ENCODE assay signal across 8 cellular contexts in the genomic region with DNA sequence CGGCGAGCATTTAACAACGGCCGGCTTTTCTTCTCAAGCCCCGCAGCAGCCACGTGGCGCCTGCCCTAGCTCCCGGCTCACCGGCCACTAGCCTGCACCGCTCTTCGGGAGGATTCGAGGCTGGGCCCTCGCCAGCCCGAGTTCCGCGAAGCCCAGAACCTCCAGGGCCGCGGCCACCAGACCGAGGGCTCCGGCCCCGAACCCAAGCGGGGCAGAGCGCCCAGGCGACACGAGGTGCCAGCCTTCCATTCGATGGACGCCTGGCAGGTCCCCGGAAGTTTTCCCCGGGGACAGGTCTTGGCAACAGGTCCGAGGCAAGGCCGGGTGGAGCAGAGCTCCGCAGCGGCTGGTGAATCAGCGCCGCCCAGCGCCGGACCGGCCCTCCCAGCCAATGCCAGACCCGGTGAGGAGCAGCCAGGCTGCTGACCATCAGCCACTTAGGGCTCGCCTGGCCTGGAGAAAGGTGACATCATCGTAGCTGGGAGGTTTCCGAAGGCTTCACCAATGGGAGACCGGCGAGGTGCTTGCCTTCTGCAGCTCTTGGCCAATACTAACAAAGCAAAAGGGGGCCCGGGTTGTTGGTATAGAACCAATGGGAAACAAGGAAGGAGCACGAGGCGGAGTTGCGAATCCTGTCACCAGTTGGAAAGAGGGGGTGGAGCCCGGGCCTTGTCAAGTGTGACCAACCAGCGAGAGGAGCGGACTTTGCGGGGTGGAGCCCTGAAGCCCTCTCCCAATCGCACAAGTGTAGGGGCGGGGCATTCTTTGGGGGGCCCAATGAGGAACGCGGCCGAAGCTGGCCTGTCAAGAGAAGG. TPM values are rescaled to one million over a fixed set of nuclear protein-coding genes. Genes with fewer than 3 reads are reported as not detected.
DNase-seq lines count a peak whose midpoint lies in the region; ATAC-seq and TF ChIP-seq lines count a peak whose summit lies in the region.

No MANE protein-coding gene starts in this region.

- peak; percentile 90 for ATAC-seq in HG02571 (IDR thresholded peaks at IDR 0.05; ENCODE audit: unreplicated experiment)
- ATAC-seq in omental fat pad (ENCODE audit: low FRiP score): peak; percentile 97
- peak; percentile 96 for ATAC-seq in thoracic aorta (ENCODE audit: insufficient number of reproducible peaks, low FRiP score, low read depth)

- DNase-seq in GM10248 (ENCODE audit: extremely low spot score) (peak; percentile 98), NCI-H1048 (lab: John Stamatoyannopoulos, UW) (peak; percentile 99), SK-N-SH (peak; percentile 97), glomerular visceral epithelial cell (ENCODE audit: extremely low spot score) (peak; percentile 100), omental fat pad (ENCODE audit: low spot score) (peak; percentile 98), thoracic aorta (ENCODE audit: low spot score) (peak; percentile 100)

- H3K9ac ChIP-seq in SK-N-SH: peak overlapping the region; percentile 84

- H3K27ac ChIP-seq in SK-N-SH (ENCODE audit: low read depth in 2 of 2, low read length in 1 of 2): peak overlapping the region; percentile 88 to 93
- peak overlapping the region; percentile 93 to 94 for H3K27ac ChIP-seq in thoracic aorta

- H3K4me3 ChIP-seq in SK-N-SH (ENCODE audit: low read depth in 2 of 2, low read length in 1 of 2) (peak overlapping the region; percentile 86 to 94), thoracic aorta (peak overlapping the region; percentile 98)

- H3F3A ChIP-seq in SK-N-SH (replicated peaks; ENCODE audit: insufficient read depth): peaks cover 39% of the 10 kb centered on the region

- peak overlapping the region; percentile 61 for H2AFZ ChIP-seq in SK-N-SH (ENCODE audit: low read depth)

- CTCF ChIA-PET in GM10248 (lab: Yijun Ruan, JAX): interaction anchor here (0.7 to 6.0 kb wide), 25 partner anchors 9 to 387 kb away, joined by 3 to 68 read pairs (median 4); a partner anchor contains a TSS
- CTCF ChIA-PET in SK-N-SH (lab: Yijun Ruan, JAX): interaction anchor here (0.6 to 7.2 kb wide), 13 partner anchors 20 to 387 kb away, joined by 3 to 74 read pairs (median 4); a partner anchor contains a TSS

- H3K36me3 Mint-ChIP-seq in activated naive CD8-positive, alpha-beta T cell: peaks cover 3% of the 10 kb centered on the region

- H3K27me3 ChIP-seq in SK-N-SH (ENCODE audit: insufficient read depth): no peaks in the 10 kb centered on the region
- H3K27me3 ChIP-seq in thoracic aorta (replicated peaks; ENCODE audit: insufficient read depth): no peaks in the 10 kb centered on the region

- peak; percentile 38; the same call in 1 of the 2 replicates for TF ChIP-seq RAD21 in SK-N-SH (IDR thresholded peaks at IDR 0.05; ENCODE audit: low read length)

- 0% methylated on average over 13 of the region's 57 CpGs for WGBS in SK-N-SH (ENCODE audit: low lambda C conversion rate)

- POLR2A ChIA-PET in GM10248 (lab: Yijun Ruan, JAX) (interaction anchor here (0.6 to 2.5 kb wide), 27 partner anchors 9 to 1417 kb away, joined by 3 to 23 read pairs (median 5); a partner anchor contains a TSS), SK-N-SH (lab: Yijun Ruan, JAX) (interaction anchor here (0.7 to 2.7 kb wide), 17 partner anchors 20 to 387 kb away, joined by 3 to 38 read pairs (median 10); a partner anchor contains a TSS)

- peak overlapping the region; percentile 91 for H3K27ac Mint-ChIP-seq in activated naive CD8-positive, alpha-beta T cell

- H3K4me1 ChIP-seq in SK-N-SH (ENCODE audit: control insufficient read depth in 1 of 2, insufficient read depth in 2 of 2, low read depth in 1 of 2, low read length in 1 of 2): peaks cover 2 to 7% of the 10 kb centered on the region in 2 experiments; a peak in 3 of 4 replicates
- peaks cover 26 to 41% of the 10 kb centered on the region in 2 donors for H3K4me1 ChIP-seq in thoracic aorta (ENCODE audit: control insufficient read depth in 1 of 2, low read depth in 2 of 2)

- TF ChIP-seq EP300 in SK-N-SH (IDR thresholded peaks at IDR 0.05; ENCODE audit: borderline replicate concordance in 1 of 2, low read depth in 1 of 2, low read length in 1 of 2): no peak

- peaks cover 10% of the 10 kb centered on the region; the same call in 1 of the 2 replicates for H3K79me2 ChIP-seq in SK-N-SH (ENCODE audit: insufficient read depth)

- peak; percentile 43 for TF ChIP-seq CTCF in GM10248 (IDR thresholded peaks at IDR 0.05; ENCODE audit: control extremely low read depth, extremely low read depth, low read depth, missing control alignments)
- TF ChIP-seq CTCF in SK-N-SH (IDR thresholded peaks at IDR 0.05): no peak; the same call in 1 of the 2 replicates
- no peak for TF ChIP-seq CTCF in omental fat pad (IDR thresholded peaks at IDR 0.05)
- no peak for TF ChIP-seq CTCF in thoracic aorta (IDR thresholded peaks at IDR 0.05)

- peak overlapping the region; percentile 85 for H3K4me3 Mint-ChIP-seq in activated naive CD8-positive, alpha-beta T cell

- H3K4me1 Mint-ChIP-seq in activated naive CD8-positive, alpha-beta T cell (ENCODE audit: low read depth): peaks cover 39% of the 10 kb centered on the region

- no peaks in the 10 kb centered on the region for H3K27me3 Mint-ChIP-seq in activated naive CD8-positive, alpha-beta T cell

- no peaks in the 10 kb centered on the region for H3K9me3 Mint-ChIP-seq in activated naive CD8-positive, alpha-beta T cell (ENCODE audit: low read depth)

- peaks cover 17 to 32% of the 10 kb centered on the region in 2 experiments for H3K36me3 ChIP-seq in SK-N-SH (replicated peaks in 1 of 2; ENCODE audit: control insufficient read depth in 1 of 2, insufficient read depth in 2 of 2, low read length in 1 of 2)
- peaks cover 5% of the 10 kb centered on the region for H3K36me3 ChIP-seq in thoracic aorta

- no peaks in the 10 kb centered on the region for H4K20me1 ChIP-seq in SK-N-SH (ENCODE audit: insufficient read depth)

- H3K9me3 ChIP-seq in SK-N-SH: no peaks in the 10 kb centered on the region
- H3K9me3 ChIP-seq in thoracic aorta: no peaks in the 10 kb centered on the region

- no peaks in the 10 kb centered on the region for H3K9me2 ChIP-seq in SK-N-SH

- H3K4me2 ChIP-seq in SK-N-SH: peak overlapping the region; percentile 91

TF ChIP-seq in SK-N-SH, 30 proteins besides CTCF, POLR2A, EP300 and RAD21 (continues in another document):
- TF ChIP-seq, protein P1, sequence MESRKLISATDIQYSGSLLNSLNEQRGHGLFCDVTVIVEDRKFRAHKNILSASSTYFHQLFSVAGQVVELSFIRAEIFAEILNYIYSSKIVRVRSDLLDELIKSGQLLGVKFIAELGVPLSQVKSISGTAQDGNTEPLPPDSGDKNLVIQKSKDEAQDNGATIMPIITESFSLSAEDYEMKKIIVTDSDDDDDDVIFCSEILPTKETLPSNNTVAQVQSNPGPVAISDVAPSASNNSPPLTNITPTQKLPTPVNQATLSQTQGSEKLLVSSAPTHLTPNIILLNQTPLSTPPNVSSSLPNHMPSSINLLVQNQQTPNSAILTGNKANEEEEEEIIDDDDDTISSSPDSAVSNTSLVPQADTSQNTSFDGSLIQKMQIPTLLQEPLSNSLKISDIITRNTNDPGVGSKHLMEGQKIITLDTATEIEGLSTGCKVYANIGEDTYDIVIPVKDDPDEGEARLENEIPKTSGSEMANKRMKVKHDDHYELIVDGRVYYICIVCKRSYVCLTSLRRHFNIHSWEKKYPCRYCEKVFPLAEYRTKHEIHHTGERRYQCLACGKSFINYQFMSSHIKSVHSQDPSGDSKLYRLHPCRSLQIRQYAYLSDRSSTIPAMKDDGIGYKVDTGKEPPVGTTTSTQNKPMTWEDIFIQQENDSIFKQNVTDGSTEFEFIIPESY (IDR thresholded peaks at IDR 0.05; ENCODE audit: borderline replicate concordance, low read depth): no peak
- peak; percentile 52; the same call in 1 of the 2 replicates for TF ChIP-seq YY1 (IDR thresholded peaks at IDR 0.05; ENCODE audit: low read depth)
- peak; percentile 73 for TF ChIP-seq CHD2 (IDR thresholded peaks at IDR 0.05; ENCODE audit: low read length, partially characterized antibody)
- TF ChIP-seq SMC3 (IDR thresholded peaks at IDR 0.05; ENCODE audit: low read depth, low read length): peak; percentile 9; the same call in 1 of the 2 replicates
- TF ChIP-seq, protein P2, sequence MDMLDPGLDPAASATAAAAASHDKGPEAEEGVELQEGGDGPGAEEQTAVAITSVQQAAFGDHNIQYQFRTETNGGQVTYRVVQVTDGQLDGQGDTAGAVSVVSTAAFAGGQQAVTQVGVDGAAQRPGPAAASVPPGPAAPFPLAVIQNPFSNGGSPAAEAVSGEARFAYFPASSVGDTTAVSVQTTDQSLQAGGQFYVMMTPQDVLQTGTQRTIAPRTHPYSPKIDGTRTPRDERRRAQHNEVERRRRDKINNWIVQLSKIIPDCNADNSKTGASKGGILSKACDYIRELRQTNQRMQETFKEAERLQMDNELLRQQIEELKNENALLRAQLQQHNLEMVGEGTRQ (IDR thresholded peaks at IDR 0.05; ENCODE audit: borderline replicate concordance, low read depth, low read length): no peak
- peak; percentile 90 for TF ChIP-seq MXI1 (IDR thresholded peaks at IDR 0.05; ENCODE audit: low read depth, low read length)
- TF ChIP-seq JUND (IDR thresholded peaks at IDR 0.05): peak; percentile 4; the same call in 1 of the 2 replicates
- TF ChIP-seq, protein P3, sequence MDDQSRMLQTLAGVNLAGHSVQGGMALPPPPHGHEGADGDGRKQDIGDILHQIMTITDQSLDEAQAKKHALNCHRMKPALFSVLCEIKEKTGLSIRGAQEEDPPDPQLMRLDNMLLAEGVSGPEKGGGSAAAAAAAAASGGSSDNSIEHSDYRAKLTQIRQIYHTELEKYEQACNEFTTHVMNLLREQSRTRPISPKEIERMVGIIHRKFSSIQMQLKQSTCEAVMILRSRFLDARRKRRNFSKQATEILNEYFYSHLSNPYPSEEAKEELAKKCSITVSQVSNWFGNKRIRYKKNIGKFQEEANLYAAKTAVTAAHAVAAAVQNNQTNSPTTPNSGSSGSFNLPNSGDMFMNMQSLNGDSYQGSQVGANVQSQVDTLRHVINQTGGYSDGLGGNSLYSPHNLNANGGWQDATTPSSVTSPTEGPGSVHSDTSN (IDR thresholded peaks at IDR 0.05): peak; percentile 70; the same call in 1 of the 2 replicates
- peak; percentile 100 for TF ChIP-seq RFX5 (IDR thresholded peaks at IDR 0.05; ENCODE audit: low read length)

RNA-seq across cellular contexts. Expression of a gene that starts 0.5 kb away (rescaled TPM):
- 2.3 and 2.8 TPM in 2 replicates for polyA plus RNA-seq in SK-N-SH (2012; rRNA removed)
- 2.5 and 3.3 TPM in 2 replicates for polyA plus RNA-seq in SK-N-SH (2012; cell fraction: cytosol; rRNA removed)
- polyA plus RNA-seq in SK-N-SH (2012; cell fraction: nucleus; rRNA removed): 5.7 and 6.6 TPM in 2 replicates
- total RNA-seq in omental fat pad: 10 to 100 TPM; 13.0 to 34.4 (median 22.4) TPM
- total RNA-seq in thoracic aorta: 10 to 100 TPM; 13.8 to 28.4 TPM

RNA-seq across cellular contexts. Expression of a gene that starts 20.7 kb away (rescaled TPM):
- 50.9 and 68.4 TPM in 2 replicates for polyA plus RNA-seq in SK-N-SH (2012; rRNA removed)
- 79.9 and 102 TPM in 2 replicates for polyA plus RNA-seq in SK-N-SH (2012; cell fraction: cytosol; rRNA removed)
- polyA plus RNA-seq in SK-N-SH (2012; cell fraction: nucleus; rRNA removed): 37.1 and 43.5 TPM in 2 replicates
- total RNA-seq in omental fat pad (10 to 100 TPM; 56.0 to 92.1 (median 72.1) TPM), thoracic aorta (10 to 100 TPM; 57.4 to 98.7 TPM)

RNA-seq across cellular contexts. Expression of a gene that starts 47.0 kb away (rescaled TPM):
- 0.20 and 0.23 TPM in 2 replicates for polyA plus RNA-seq in SK-N-SH (2012; rRNA removed)
- polyA plus RNA-seq in SK-N-SH (2012; cell fraction: cytosol; rRNA removed): 0.10 and 0.21 TPM in 2 replicates
- 0.36 and 0.64 TPM in 2 replicates for polyA plus RNA-seq in SK-N-SH (2012; cell fraction: nucleus; rRNA removed)
- 1 to 10 TPM in 3 of 4 donors, under 1 TPM in 1; 0.94 to 5.2 (median 1.4) TPM for total RNA-seq in omental fat pad
- 1 to 10 TPM; 1.8 to 3.2 TPM for total RNA-seq in thoracic aorta

Comparison
In these comparisons a context has a peak if more than half of its experiments do, and no peak if none do; other contexts are left out.
1. Peak in every context shown above with its lines: DNase-seq, ATAC-seq, H3K4me3 ChIP-seq and H3K27ac ChIP-seq.